1 cellular context compared by ENCODE assay signal in genomic region chr16:50741225-50741807, GRCh38.
A peak's percentile ranks its signal among the peaks of the same experiment; 100 is the strongest.
TF ChIP-seq lines count a peak whose summit lies in the region.

No MANE protein-coding gene starts in this region.

TF ChIP-seq in GM12878, 131 proteins besides CTCF, POLR2A, EP300 and RAD21 (continued from another document):
- TF ChIP-seq ZBTB4 (CRISPR knock-in tag; IDR thresholded peaks at IDR 0.05) (no peak), TCF12 (IDR thresholded peaks at IDR 0.05; ENCODE audit: low read depth, low read length) (0 out of 2 replicates have a peak, but pooled peaks have one; percentile 6), USF1 (IDR thresholded peaks at IDR 0.05; ENCODE audit: borderline replicate concordance, extremely low read length, insufficient read depth, low read depth, low read length) (no peak)
